In the genomic region with DNA sequence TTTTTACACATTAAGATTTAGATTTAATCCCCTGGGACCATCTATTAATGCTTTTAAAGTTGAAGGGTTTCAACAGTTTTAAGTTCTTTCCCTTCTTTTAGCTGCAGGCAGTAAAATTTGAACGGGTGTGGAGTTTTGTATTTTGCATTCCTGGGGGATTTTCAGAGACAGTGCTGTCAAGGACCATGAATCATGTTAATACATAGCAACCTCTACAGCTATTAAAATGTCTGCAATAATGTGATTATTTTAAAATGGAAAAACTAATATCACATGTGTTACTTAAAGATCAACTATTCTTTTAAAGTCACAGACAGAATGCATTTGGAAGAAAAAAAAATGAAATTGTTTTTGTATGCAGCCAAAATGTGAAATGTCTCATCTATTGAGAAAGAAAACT, we compare ENCODE assay signal across 23 cellular contexts.
"Had no signal": no experiment of that assay in that cellular context is flagged by ENCODE, and none has a peak within 500 bp of the region (broad histone marks: within the 10 kb centered on the region; RNA-seq: fewer than 3 reads in every experiment).

No MANE protein-coding gene starts in this region.

- DNase-seq: endodermal cell; foreskin fibroblast; glutamatergic neuron; immature natural killer cell; left ventricle myocardium inferior; lower lobe of right lung; midbrain; posterior cingulate gyrus; sigmoid colon; small intestine; stimulated activated CD4-positive, alpha-beta T cell treated with anti-CD3 and anti-CD28 coated beads, Interleukin-12 subunit alpha, Interleukin-12 subunit beta, amount 100 ng/mL, for 4 hours; stimulated activated naive CD4-positive, alpha-beta T cell treated with Interleukin-2 at 50 U/mL for 16 hours; tibial artery; upper lobe of left lung; uterus had no signal

- H3K4me1 ChIP-seq: gastroesophageal sphincter, lower lobe of right lung, right atrium auricular region, sigmoid colon, tibial artery, upper lobe of left lung, uterus had no signal

- H3K36me3 ChIP-seq: gastroesophageal sphincter, left ventricle myocardium inferior, lower lobe of right lung, neutrophil, right atrium auricular region, sigmoid colon, tibial artery, upper lobe of left lung, uterus had no signal

- H3K4me3 ChIP-seq: gastroesophageal sphincter, left ventricle myocardium inferior, lower lobe of right lung, right atrium auricular region, sigmoid colon, tibial artery, upper lobe of left lung, uterus had no signal

- H3K4me1 Mint-ChIP-seq: endodermal cell, immature natural killer cell, memory B cell had no signal

- ATAC-seq: gastroesophageal sphincter; lower lobe of right lung; natural killer cell treated with Interleukin-12 subunit alpha and Interleukin-12 subunit beta and Interleukin-15 and Interleukin-18, amount 100 ng/mL, for 72 hours had no signal

- H3K9me3 ChIP-seq: gastroesophageal sphincter, left ventricle myocardium inferior, lower lobe of right lung, neutrophil, right atrium auricular region, sigmoid colon, tibial artery, upper lobe of left lung, uterus had no signal

- H3K27me3 ChIP-seq: right atrium auricular region, sigmoid colon, upper lobe of left lung, uterus had no signal

- FAIRE-seq: colon, keratinocyte, small intestine had no signal

- H3K4me3 Mint-ChIP-seq: dendritic cell treated with granulocyte-macrophage colony-stimulating factor and Interleukin-4, amounts not matched to agents 40 ng/mL and 50 ng/mL, for 4 days; endodermal cell; immature natural killer cell; memory B cell; natural killer cell treated with Interleukin-12 subunit alpha and Interleukin-12 subunit beta and Interleukin-15 and Interleukin-18, amount 100 ng/mL, for 72 hours had no signal

- H3K9me3 Mint-ChIP-seq: dendritic cell treated with granulocyte-macrophage colony-stimulating factor and Interleukin-4, amounts not matched to agents 40 ng/mL and 50 ng/mL, for 4 days; endodermal cell; memory B cell; natural killer cell treated with Interleukin-12 subunit alpha and Interleukin-12 subunit beta and Interleukin-15 and Interleukin-18, amount 100 ng/mL, for 72 hours had no signal

- H3K36me3 Mint-ChIP-seq: immature natural killer cell; memory B cell; natural killer cell treated with Interleukin-12 subunit alpha and Interleukin-12 subunit beta and Interleukin-15 and Interleukin-18, amount 100 ng/mL, for 72 hours had no signal

- H3K27ac ChIP-seq: gastroesophageal sphincter, left ventricle myocardium inferior, lower lobe of right lung, neutrophil, right atrium auricular region, sigmoid colon, tibial artery, upper lobe of left lung, uterus had no signal

- H3K27me3 Mint-ChIP-seq: dendritic cell treated with granulocyte-macrophage colony-stimulating factor and Interleukin-4, amounts not matched to agents 40 ng/mL and 50 ng/mL, for 4 days had no signal

- H3K27ac Mint-ChIP-seq: dendritic cell treated with granulocyte-macrophage colony-stimulating factor and Interleukin-4, amounts not matched to agents 40 ng/mL and 50 ng/mL, for 4 days; endodermal cell; immature natural killer cell; memory B cell; natural killer cell treated with Interleukin-12 subunit alpha and Interleukin-12 subunit beta and Interleukin-15 and Interleukin-18, amount 100 ng/mL, for 72 hours had no signal
